Comparison of ENCODE assay signal across 8 cellular contexts in genomic region chr1:244653439-244654283, GRCh38. TPM values are rescaled to one million over a fixed set of nuclear protein-coding genes. Genes with fewer than 3 reads are reported as not detected.
DNase-seq lines count a peak whose midpoint lies in the region; ATAC-seq and TF ChIP-seq lines count a peak whose summit lies in the region.

No MANE protein-coding gene starts in this region.

- H3K36me3 ChIP-seq in MG63 = peaks cover 30% of the 10 kb centered on the region

- DNase-seq in GM10266 (ENCODE audit: extremely low spot score) = peak; percentile 19
- peak; percentile 17 for DNase-seq in MG63
- no peak for DNase-seq in chondrocyte (ENCODE audit: low spot score)
- peak in 1 of 2 experiments; percentile 53 for DNase-seq in mesothelial cell of epicardium (ENCODE audit: low spot score in 2 of 2, unreplicated experiment in 2 of 2)
- DNase-seq in NCI-H2107 treated with DMSO at 0.1 percent for 48 hours (lab: John Stamatoyannopoulos, UW; ENCODE audit: unreplicated experiment) = no peak
- DNase-seq in COLO668 (lab: John Stamatoyannopoulos, UW; ENCODE audit: unreplicated experiment) = no peak

- TF ChIP-seq CTCF in GM10266 (IDR thresholded peaks at IDR 0.05; ENCODE audit: control insufficient read depth, insufficient read depth, low read depth, missing control alignments) = no peak
- peak; percentile 54 for TF ChIP-seq CTCF in chondrocyte (IDR thresholded peaks at IDR 0.05)
- TF ChIP-seq CTCF in mesothelial cell of epicardium (IDR thresholded peaks at IDR 0.05; ENCODE audit: unreplicated experiment) = peak; percentile 12

- H3K9me3 Mint-ChIP-seq in chondrocyte (ENCODE audit: low read depth) (no peaks in the 10 kb centered on the region), mesothelial cell of epicardium (no peaks in the 10 kb centered on the region)

- H3K27me3 Mint-ChIP-seq in chondrocyte (ENCODE audit: low read depth) (no peaks in the 10 kb centered on the region), mesothelial cell of epicardium (ENCODE audit: low read depth) (no peaks in the 10 kb centered on the region)

- peak overlapping the region; percentile 82 for H3K4me3 ChIP-seq in MG63

- H3K27me3 ChIP-seq in MG63 = no peaks in the 10 kb centered on the region

- H3K36me3 Mint-ChIP-seq in chondrocyte (ENCODE audit: low read depth) = peaks cover 5% of the 10 kb centered on the region
- H3K36me3 Mint-ChIP-seq in mesothelial cell of epicardium = peaks cover 14% of the 10 kb centered on the region

- no peaks in the 10 kb centered on the region; the same call in 1 of the 2 replicates for H3K9me3 ChIP-seq in MG63

- no peak overlapping the region for H3K27ac Mint-ChIP-seq in chondrocyte (ENCODE audit: unreplicated experiment)
- H3K27ac Mint-ChIP-seq in mesothelial cell of epicardium = no peak overlapping the region

- H3K4me3 Mint-ChIP-seq in chondrocyte (ENCODE audit: unreplicated experiment) (no peak overlapping the region), mesothelial cell of epicardium (no peak overlapping the region)

- ATAC-seq in HG03175 (IDR thresholded peaks at IDR 0.05; ENCODE audit: unreplicated experiment) (no peak), GM18867 (IDR thresholded peaks at IDR 0.05; ENCODE audit: unreplicated experiment) (no peak)

- H3K4me1 Mint-ChIP-seq in chondrocyte (ENCODE audit: low read depth) (peaks cover 28% of the 10 kb centered on the region), mesothelial cell of epicardium (peaks cover 17% of the 10 kb centered on the region)

RNA-seq across cellular contexts. Expression of gene DESI2, which starts 0.7 kb away (rescaled TPM):
- 101 and 159 TPM in 2 replicates for total RNA-seq in MG63 (2014; rRNA removed; shearing (Covaris generic); ENCODE audit: low replicate concordance)
- 57.2 to 65.6 TPM (median 62.9 TPM) in 3 replicates for total RNA-seq in chondrocyte
- 30.7 to 32.0 TPM (median 31.1 TPM) in 3 replicates for total RNA-seq in mesothelial cell of epicardium

Comparison
In these comparisons a context has a peak if more than half of its experiments do, and no peak if none do; other contexts are left out.
1. DNase-seq: peak in GM10266 (single experiment) and MG63 (single experiment); none in chondrocyte (single experiment), NCI-H2107 treated with DMSO at 0.1 percent for 48 hours (single experiment) and COLO668 (single experiment).